17 cellular contexts compared by ENCODE assay signal in the genomic region with DNA sequence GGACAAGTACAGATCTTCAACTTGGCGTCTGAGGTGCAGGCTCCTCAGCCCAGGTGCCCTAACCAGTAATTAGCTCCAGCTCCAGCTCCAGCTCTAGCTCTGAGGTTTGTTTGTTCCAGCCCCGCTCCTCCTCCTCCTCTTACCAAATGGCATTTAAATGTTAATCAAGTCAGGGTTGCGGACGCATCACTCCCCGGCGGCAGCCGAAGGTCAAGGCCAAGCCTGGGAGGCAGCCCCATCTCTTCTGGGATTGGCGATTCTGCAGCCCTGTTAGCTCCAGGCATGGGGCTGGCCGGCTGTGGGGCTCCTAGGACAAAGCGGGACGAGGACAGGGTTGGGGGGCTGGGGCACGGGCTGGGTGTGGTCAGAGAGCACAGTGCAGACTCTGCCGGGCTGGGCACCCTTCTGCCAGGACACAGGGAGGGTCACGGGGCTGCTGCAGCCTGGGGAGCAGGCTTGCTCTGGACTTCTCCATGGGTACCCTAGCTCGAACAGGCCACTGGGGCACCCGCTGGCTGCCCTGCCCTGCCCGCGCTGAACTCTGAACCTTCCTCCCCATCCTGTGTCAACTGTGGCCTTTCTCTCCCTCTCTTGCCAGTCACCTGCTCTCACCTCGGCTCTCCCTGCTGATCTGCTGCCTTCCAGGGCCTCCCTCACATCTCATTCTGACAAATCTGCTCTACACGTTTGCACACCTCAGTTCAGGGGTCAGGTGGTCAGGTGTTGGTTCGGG.
DNase-seq lines count a peak whose midpoint lies in the region; TF ChIP-seq lines count a peak whose summit lies in the region.
"Had no signal": no experiment of that assay in that cellular context is flagged by ENCODE, and none has a peak within 500 bp of the region (broad histone marks: within the 10 kb centered on the region; RNA-seq: fewer than 3 reads in every experiment).

No MANE protein-coding gene starts in this region.

- no peak overlapping the region for H3K56ac ChIP-seq in mesendoderm (ENCODE audit: low read length)

- TF ChIP-seq CTCF in glutamatergic neuron (IDR thresholded peaks at IDR 0.05; ENCODE audit: partially characterized antibody, unreplicated experiment) (no peak), breast epithelium (IDR thresholded peaks at IDR 0.05) (no peak), coronary artery (IDR thresholded peaks at IDR 0.05) (no peak)

- H3K27ac ChIP-seq in mesendoderm (ENCODE audit: low read depth, low read length): no peak overlapping the region
- H3K27ac ChIP-seq in breast epithelium: no peak overlapping the region
- H3K27ac ChIP-seq in coronary artery: no peak overlapping the region
- H3K27ac ChIP-seq: left lung, neutrophil, spleen had no signal

- no peaks in the 10 kb centered on the region for H3K36me3 Mint-ChIP-seq in glutamatergic neuron (ENCODE audit: unreplicated experiment)
- H3K36me3 Mint-ChIP-seq: CD8-positive, alpha-beta memory T cell had no signal

- no peak overlapping the region for H4K5ac ChIP-seq in mesendoderm (ENCODE audit: low read length)

- H3K4me2 ChIP-seq in mesendoderm (ENCODE audit: low read length): peak overlapping the region; percentile 18

- no peak overlapping the region for H4K8ac ChIP-seq in mesendoderm (ENCODE audit: low read depth, low read length)

- H3K27me3 Mint-ChIP-seq in glutamatergic neuron (ENCODE audit: unreplicated experiment): peaks cover 14% of the 10 kb centered on the region

- no peaks in the 10 kb centered on the region for H3K36me3 ChIP-seq in H7 (replicated peaks; ENCODE audit: control insufficient read depth, insufficient read depth, low read length)
- H3K36me3 ChIP-seq in mesendoderm (ENCODE audit: control insufficient read depth, insufficient read depth, low read length): no peaks in the 10 kb centered on the region
- no peaks in the 10 kb centered on the region for H3K36me3 ChIP-seq in breast epithelium
- H3K36me3 ChIP-seq: left lung, neutrophil, spleen had no signal

- peaks cover 14% of the 10 kb centered on the region for H3K4me1 Mint-ChIP-seq in glutamatergic neuron (ENCODE audit: low read depth, unreplicated experiment)
- H3K4me1 Mint-ChIP-seq: activated CD4-positive, alpha-beta T cell treated with anti-CD3 and anti-CD28 coated beads, Interleukin-2, amount 10 ng/mL, durations not matched to agents 24 days and 14 days; CD8-positive, alpha-beta memory T cell had no signal

- no peak overlapping the region for H2BK5ac ChIP-seq in mesendoderm (ENCODE audit: low read length)

- H3K9me3 ChIP-seq in breast epithelium: no peaks in the 10 kb centered on the region
- H3K9me3 ChIP-seq: left lung, neutrophil, spleen had no signal

- no peak overlapping the region for H3K27ac Mint-ChIP-seq in glutamatergic neuron (ENCODE audit: unreplicated experiment)
- H3K27ac Mint-ChIP-seq: activated CD4-positive, alpha-beta T cell treated with anti-CD3 and anti-CD28 coated beads, Interleukin-2, amount 10 ng/mL, durations not matched to agents 24 days and 14 days; activated T-helper 2 cell treated with anti-CD3 and anti-CD28 coated beads, Interferon-gamma antibody, Interleukin-2, Interleukin-4, amounts not matched to agents 10 μg/mL and 5 μg/mL and 100 μg/mL, durations not matched to agents 14 hours and 24 hours and 36 hours; dendritic cell treated with granulocyte-macrophage colony-stimulating factor and Interleukin-4, amounts not matched to agents 40 ng/mL and 50 ng/mL, for 4 days had no signal

- H2BK15ac ChIP-seq in mesendoderm (replicated peaks; ENCODE audit: low read depth): no peak overlapping the region

- H3K4me3 ChIP-seq in H7 (ENCODE audit: insufficient read depth, low read depth, low read length): no peak overlapping the region
- no peak overlapping the region for H3K4me3 ChIP-seq in mesendoderm (ENCODE audit: low read length)
- H3K4me3 ChIP-seq in breast epithelium: no peak overlapping the region
- no peak overlapping the region for H3K4me3 ChIP-seq in coronary artery
- H3K4me3 ChIP-seq: left lung, spleen had no signal

- H3K9me3 Mint-ChIP-seq in glutamatergic neuron (ENCODE audit: unreplicated experiment): peaks cover 8% of the 10 kb centered on the region
- H3K9me3 Mint-ChIP-seq: activated CD4-positive, alpha-beta T cell treated with anti-CD3 and anti-CD28 coated beads, Interleukin-2, amount 10 ng/mL, durations not matched to agents 24 days and 14 days; activated T-helper 2 cell treated with anti-CD3 and anti-CD28 coated beads, Interferon-gamma antibody, Interleukin-2, Interleukin-4, amounts not matched to agents 10 μg/mL and 5 μg/mL and 100 μg/mL, durations not matched to agents 14 hours and 24 hours and 36 hours; dendritic cell treated with granulocyte-macrophage colony-stimulating factor and Interleukin-4, amounts not matched to agents 40 ng/mL and 50 ng/mL, for 4 days had no signal

- no peak overlapping the region for H3K23ac ChIP-seq in mesendoderm (ENCODE audit: low read length)

- no peak overlapping the region for H3K4ac ChIP-seq in mesendoderm (ENCODE audit: low read depth, low read length)

- DNase-seq in H7 (peak; percentile 87), NCI-H2227 treated with DMSO at 0.1 percent for 48 hours (lab: John Stamatoyannopoulos, UW) (peak; percentile 27), glutamatergic neuron (peak; percentile 48), mesendoderm (peak; percentile 41), breast epithelium (ENCODE audit: low spot score in 2 of 2) (no peak), coronary artery (ENCODE audit: low spot score) (no peak), NOMO-1 treated with DMSO at 0.1 percent for 48 hours (lab: John Stamatoyannopoulos, UW; ENCODE audit: unreplicated experiment) (no peak)
- DNase-seq: activated CD4-positive, alpha-beta T cell treated with anti-CD3 and anti-CD28 coated beads, Interleukin-2, amount 10 ng/mL, durations not matched to agents 24 days and 14 days; CD8-positive, alpha-beta memory T cell; Kasumi-1; NCI-H1048; spleen; substantia nigra had no signal

- no peaks in the 10 kb centered on the region for H3K79me2 ChIP-seq in mesendoderm (ENCODE audit: control insufficient read depth, insufficient read depth, low read length)

- TF ChIP-seq POLR2A in breast epithelium (IDR thresholded peaks at IDR 0.05): no peak

- H3K9ac ChIP-seq in mesendoderm (ENCODE audit: low read length): no peak overlapping the region

- H3K4me3 Mint-ChIP-seq in glutamatergic neuron (ENCODE audit: unreplicated experiment): peak overlapping the region; percentile 59
- H3K4me3 Mint-ChIP-seq: activated CD4-positive, alpha-beta T cell treated with anti-CD3 and anti-CD28 coated beads, Interleukin-2, amount 10 ng/mL, durations not matched to agents 24 days and 14 days; CD8-positive, alpha-beta memory T cell; dendritic cell treated with granulocyte-macrophage colony-stimulating factor and Interleukin-4, amounts not matched to agents 40 ng/mL and 50 ng/mL, for 4 days had no signal

- H3K18ac ChIP-seq in mesendoderm (ENCODE audit: low read length): no peak overlapping the region

- H3K27me3 ChIP-seq in H7 (ENCODE audit: control insufficient read depth, insufficient read depth, low read length) (peaks cover 46% of the 10 kb centered on the region), mesendoderm (ENCODE audit: insufficient read depth, low read length, poor library complexity) (peaks cover 11% of the 10 kb centered on the region), breast epithelium (no peaks in the 10 kb centered on the region)

- peaks cover 5% of the 10 kb centered on the region for H3K4me1 ChIP-seq in mesendoderm (ENCODE audit: control insufficient read depth, low read depth, low read length)
- H3K4me1 ChIP-seq in breast epithelium: peaks cover 0 to 16% of the 10 kb centered on the region in 2 donors
- H3K4me1 ChIP-seq: left lung had no signal

- WGBS in mesendoderm (ENCODE audit: extremely low coverage, insufficient coverage, low lambda C conversion rate): no CpG with 5 or more reads among the region's 21 CpGs

- intact Hi-C loops in breast epithelium (cut with DNase I; ENCODE audit: low total_unique reads): loop anchor here (5.0 kb wide), 2 partner anchors 550 to 1570 kb away; no protein-coding TSS in a partner anchor

- H2AK5ac ChIP-seq in mesendoderm (ENCODE audit: low read length): no peak overlapping the region

- no peaks in the 10 kb centered on the region for H3K79me1 ChIP-seq in mesendoderm (ENCODE audit: low read length)

- H2BK120ac ChIP-seq in mesendoderm (ENCODE audit: low read depth, low read length): no peak overlapping the region

Comparison
In these comparisons a context has a peak if more than half of its experiments do, and no peak if none do; other contexts are left out.
1. DNase-seq: peak in H7 (single experiment), NCI-H2227 treated with DMSO at 0.1 percent for 48 hours (single experiment), glutamatergic neuron (single experiment) and mesendoderm (single experiment); none in breast epithelium (0 of 2), coronary artery (single experiment) and NOMO-1 treated with DMSO at 0.1 percent for 48 hours (single experiment).